20 cellular contexts compared by ENCODE assay signal in the genomic region with DNA sequence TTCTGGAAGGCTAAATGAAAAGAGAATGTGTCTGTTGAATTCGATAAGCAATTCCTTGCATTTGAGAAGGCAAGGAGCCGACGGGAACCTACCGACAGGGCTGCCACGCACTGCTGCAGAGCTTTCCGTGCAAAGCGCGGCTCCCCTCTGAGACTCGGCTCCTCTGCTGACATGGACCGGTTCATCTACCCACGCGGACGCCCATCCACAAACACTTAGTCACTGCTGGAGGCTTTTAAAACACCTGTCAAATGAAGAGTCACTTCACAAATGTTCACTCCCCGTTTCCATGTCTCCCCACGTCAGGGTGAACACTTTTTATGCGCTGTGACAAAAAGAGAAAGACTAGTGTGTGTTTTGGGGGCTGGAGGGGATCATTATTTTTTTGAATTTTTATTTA. TPM values are rescaled to one million over a fixed set of nuclear protein-coding genes. Genes with fewer than 3 reads are reported as not detected.
A peak's percentile ranks its signal among the peaks of the same experiment; 100 is the strongest.
DNase-seq lines count a peak whose midpoint lies in the region; ATAC-seq and TF ChIP-seq lines count a peak whose summit lies in the region.
"Had no signal": no experiment of that assay in that cellular context is flagged by ENCODE, and none has a peak within 500 bp of the region (broad histone marks: within the 10 kb centered on the region; RNA-seq: fewer than 3 reads in every experiment).

No MANE protein-coding gene starts in this region.

- TF ChIP-seq CTCF in RWPE1 (conservative IDR thresholded peaks at IDR 0.05; ENCODE audit: low read depth) (no peak), neural crest cell (conservative IDR thresholded peaks at IDR 0.05) (no peak)
- no peak for TF ChIP-seq CTCF in CD8-positive, alpha-beta T cell (IDR thresholded peaks at IDR 0.05)

- H3K27me3 ChIP-seq in CD8-positive, alpha-beta T cell (ENCODE audit: insufficient read depth, low read length) = no peaks in the 10 kb centered on the region

- no peaks in the 10 kb centered on the region for H3K36me3 ChIP-seq in CD8-positive, alpha-beta T cell (ENCODE audit: insufficient read depth, low read length)

- no peaks in the 10 kb centered on the region for H3K27me3 Mint-ChIP-seq in neural crest cell (ENCODE audit: low read depth)
- H3K27me3 Mint-ChIP-seq in CD8-positive, alpha-beta T cell (ENCODE audit: low read depth) = peaks cover 9% of the 10 kb centered on the region
- H3K27me3 Mint-ChIP-seq: brain had no signal

- no peaks in the 10 kb centered on the region for H3K9me3 ChIP-seq in CD8-positive, alpha-beta T cell (ENCODE audit: low read length)

- POLR2A ChIA-PET in RWPE1 (lab: Yijun Ruan, JAX; ENCODE audit: low non-redundant PET) = no interaction called here
- POLR2A ChIA-PET in CD8-positive, alpha-beta T cell (lab: Charles Lee) = interaction anchor here (1.5 kb wide), 1 partner anchor 21 kb away, joined by 3 read pairs; no protein-coding TSS in a partner anchor

- DNase-seq in activated naive CD4-positive, alpha-beta T cell treated with Interleukin-2 at 50 U/mL for 16 hours = peak; percentile 47
- no peak for DNase-seq in activated naive CD4-positive, alpha-beta T cell (lab: John Stamatoyannopoulos, UW)
- DNase-seq in DMS79 treated with DMSO at 0.1 percent for 48 hours (lab: John Stamatoyannopoulos, UW) (peak; percentile 62), RWPE1 (ENCODE audit: low spot score) (no peak), neural crest cell (ENCODE audit: low read depth, low spot score) (no peak)
- no peak for DNase-seq in CD8-positive, alpha-beta T cell
- DNase-seq: foreskin fibroblast, H9, NCI-H526 treated with DMSO at 0.1 percent for 48 hours, SIG-M5 had no signal

- no peak for ATAC-seq in CD8-positive, alpha-beta T cell
- ATAC-seq in GM18867 (IDR thresholded peaks at IDR 0.05; ENCODE audit: unreplicated experiment) = no peak
- ATAC-seq: HepG2, WTC11 had no signal

- H3K27ac ChIP-seq in RWPE1 = peak overlapping the region; percentile 22
- H3K27ac ChIP-seq in CD8-positive, alpha-beta T cell (ENCODE audit: low read depth, low read length) = no peak overlapping the region
- H3K27ac ChIP-seq: coronary artery had no signal

- intact Hi-C loops in CD8-positive, alpha-beta T cell (cut with DNase I, micrococcal nuclease) = loop anchor here in 1 of 2 experiments (5.0 kb wide), 1 partner anchor 122 kb away; a partner anchor contains a TSS

- H3K4me1 ChIP-seq in CD8-positive, alpha-beta T cell (ENCODE audit: insufficient read depth, low read length) = peaks cover 50% of the 10 kb centered on the region

- no peaks in the 10 kb centered on the region for H3K9me3 Mint-ChIP-seq in neural crest cell
- no peaks in the 10 kb centered on the region for H3K9me3 Mint-ChIP-seq in CD8-positive, alpha-beta T cell
- H3K9me3 Mint-ChIP-seq: activated naive CD8-positive, alpha-beta T cell treated with anti-CD3 and anti-CD28 coated beads for 36 hours; brain; H9; nephron; T-helper 1 cell treated with Interleukin-12 subunit alpha and Interleukin-12 subunit beta and Interleukin-4 antibody, amounts not matched to agents 30 μg/mL and 1 μg/mL, for 36 hours; WTC11 had no signal

- H3K4me3 ChIP-seq in CD8-positive, alpha-beta T cell (ENCODE audit: low read depth, low read length) = no peak overlapping the region
- H3K4me3 ChIP-seq: coronary artery had no signal

- H3K4me1 Mint-ChIP-seq in neural crest cell = peaks cover 15% of the 10 kb centered on the region
- H3K4me1 Mint-ChIP-seq in CD8-positive, alpha-beta T cell (ENCODE audit: low read depth) = peaks cover 61% of the 10 kb centered on the region

- CTCF ChIA-PET in RWPE1 (lab: Yijun Ruan, JAX) = interaction anchor here (0.5 to 1.9 kb wide), 2 partner anchors 161 to 268 kb away, joined by 3 to 6 read pairs; no protein-coding TSS in a partner anchor
- CTCF ChIA-PET in CD8-positive, alpha-beta T cell (lab: Charles Lee) = interaction anchor here (1.0 to 16.8 kb wide), 6 partner anchors 10 to 251 kb away, joined by 3 to 264 read pairs (median 8); no protein-coding TSS in a partner anchor

- H3K27ac Mint-ChIP-seq in neural crest cell (ENCODE audit: unreplicated experiment) = peak overlapping the region; percentile 83
- H3K27ac Mint-ChIP-seq in CD8-positive, alpha-beta T cell = no peak overlapping the region
- H3K27ac Mint-ChIP-seq: activated naive CD8-positive, alpha-beta T cell treated with anti-CD3 and anti-CD28 coated beads for 36 hours; nephron; WTC11 had no signal

- no peak overlapping the region for H3K4me3 Mint-ChIP-seq in neural crest cell
- H3K4me3 Mint-ChIP-seq in CD8-positive, alpha-beta T cell = no peak overlapping the region
- H3K4me3 Mint-ChIP-seq: activated naive CD8-positive, alpha-beta T cell treated with anti-CD3 and anti-CD28 coated beads for 36 hours; brain; H9; nephron; T-helper 1 cell treated with Interleukin-12 subunit alpha and Interleukin-12 subunit beta and Interleukin-4 antibody, amounts not matched to agents 30 μg/mL and 1 μg/mL, for 36 hours; WTC11 had no signal

- peaks cover 11% of the 10 kb centered on the region for H3K36me3 Mint-ChIP-seq in neural crest cell (ENCODE audit: low read depth)
- H3K36me3 Mint-ChIP-seq in CD8-positive, alpha-beta T cell = no peaks in the 10 kb centered on the region

RNA-seq across cellular contexts. Expression of a gene that starts 32.0 kb away (rescaled TPM):
- not detected in 2 replicates for total RNA-seq in neural crest cell
- under 1 TPM; 0.47 to 0.54 TPM for total RNA-seq in CD8-positive, alpha-beta T cell
- total RNA-seq: endothelial cell of umbilical vein, G401, HepG2 had no signal

Comparison
In these comparisons a context has a peak if more than half of its experiments do, and no peak if none do; other contexts are left out.
1. DNase-seq: peak in activated naive CD4-positive, alpha-beta T cell treated with Interleukin-2 at 50 U/mL for 16 hours (single experiment) and DMS79 treated with DMSO at 0.1 percent for 48 hours (single experiment); none in activated naive CD4-positive, alpha-beta T cell (0 of 4), RWPE1 (single experiment), neural crest cell (single experiment) and CD8-positive, alpha-beta T cell (0 of 7).